8 cellular contexts compared by ENCODE assay signal in genomic region chr7:107169120-107170050, GRCh38. TPM values are rescaled to one million over a fixed set of nuclear protein-coding genes. Genes with fewer than 3 reads are reported as not detected.
DNase-seq lines count a peak whose midpoint lies in the region; ATAC-seq and TF ChIP-seq lines count a peak whose summit lies in the region.

No MANE protein-coding gene starts in this region.

- POLR2A ChIA-PET in T-cell (lab: Charles Lee) = interaction anchor here (0.6 to 3.7 kb wide), 36 partner anchors 11 to 1638 kb away, joined by 3 to 76 read pairs (median 5); partner anchors contain the start of genes CBLL1 (in 1 of the 2), NAMPT (in 1 of the 2) and RINT1 (in 1 of the 2)

- H4K12ac ChIP-seq in trophoblast cell (ENCODE audit: low read depth, low read length) = peak overlapping the region; percentile 44

- peak overlapping the region; percentile 93 to 98 (median 94) for H3K4me3 Mint-ChIP-seq in T-cell

- peak; percentile 25 for ATAC-seq in HG02759 (IDR thresholded peaks at IDR 0.05; ENCODE audit: unreplicated experiment)
- ATAC-seq in T-cell (replicated peaks in 1 of 4) = peak; percentile 2 to 8 (median 6)
- ATAC-seq in heart left ventricle = peak; percentile 70 to 84 (median 78)

- CTCF ChIA-PET in T-cell (lab: Charles Lee) = interaction anchor here (0.6 to 4.5 kb wide), 18 partner anchors 8 to 1009 kb away, joined by 3 to 101 read pairs (median 4); partner anchors contain the start of genes CCDC71L (in 1 of the 2) and PIK3CG (in 1 of the 2)

- intact Hi-C loops in adrenal gland (cut with DNase I) = no loop called here
- intact Hi-C loops in heart left ventricle (cut with DNase I) = loop anchor here in 1 of 10 donors (5.0 kb wide), 1 partner anchor 882 kb away; no protein-coding TSS in a partner anchor

- H2BK12ac ChIP-seq in trophoblast cell (ENCODE audit: low read length) = peak overlapping the region; percentile 71

- H2AFZ ChIP-seq in trophoblast cell (ENCODE audit: insufficient read depth, low read length, poor library complexity) = peak overlapping the region; percentile 86

- H3K4ac ChIP-seq in trophoblast cell (ENCODE audit: low read depth, low read length) = peak overlapping the region; percentile 92

- H3K9ac ChIP-seq in trophoblast cell (ENCODE audit: low read length) = peak overlapping the region; percentile 88

- peak overlapping the region; percentile 92 for H3K18ac ChIP-seq in trophoblast cell (ENCODE audit: low read length)

- TF ChIP-seq POLR2A in adrenal gland (IDR thresholded peaks at IDR 0.05) (peak; percentile 41 to 94), heart left ventricle (IDR thresholded peaks at IDR 0.05) (peak in 1 of 2 donors; percentile 49), tibial nerve (IDR thresholded peaks at IDR 0.05) (peak; percentile 67 to 88)

- H3K27me3 ChIP-seq in adrenal gland (no peaks in the 10 kb centered on the region), heart left ventricle (no peaks in the 10 kb centered on the region), trophoblast cell (ENCODE audit: insufficient read depth, low read length) (no peaks in the 10 kb centered on the region), tibial nerve (no peaks in the 10 kb centered on the region)

- H2BK5ac ChIP-seq in trophoblast cell (ENCODE audit: low read depth, low read length, poor library complexity) = peak overlapping the region; percentile 86

- H3K79me2 ChIP-seq in trophoblast cell (ENCODE audit: control insufficient read depth, insufficient read depth, low read length, poor library complexity) = peaks cover 5% of the 10 kb centered on the region

- peak overlapping the region; percentile 99 to 100 for H3K27ac Mint-ChIP-seq in T-cell

- peaks cover 26 to 45% of the 10 kb centered on the region in 2 donors for H3K4me1 ChIP-seq in adrenal gland (replicated peaks in 1 of 2)
- peaks cover 10 to 53% (median 39%) of the 10 kb centered on the region in 12 donors for H3K4me1 ChIP-seq in heart left ventricle
- H3K4me1 ChIP-seq in trophoblast cell (ENCODE audit: control insufficient read depth in 1 of 2, insufficient read depth in 2 of 2, low read length in 2 of 2) = peaks cover 0 to 1% of the 10 kb centered on the region in 2 experiments
- peaks cover 0 to 46% (median 35%) of the 10 kb centered on the region in 4 donors for H3K4me1 ChIP-seq in tibial nerve

- H3K4me1 Mint-ChIP-seq in T-cell = peaks cover 38 to 53% (median 46%) of the 10 kb centered on the region in 3 donors

- peaks cover 4% of the 10 kb centered on the region for H3K79me1 ChIP-seq in trophoblast cell (ENCODE audit: low read length)

- H3K27ac ChIP-seq in adrenal gland (peak overlapping the region; percentile 82 to 100 (median 99)), heart left ventricle (peak overlapping the region; percentile 85 to 99 (median 94)), trophoblast cell (ENCODE audit: low read depth, low read length) (peak overlapping the region; percentile 93), tibial nerve (peak overlapping the region; percentile 99 to 100 (median 100))

- no peak overlapping the region for H3K23ac ChIP-seq in trophoblast cell (ENCODE audit: low read length)

- H4K8ac ChIP-seq in trophoblast cell (ENCODE audit: low read depth, low read length) = peak overlapping the region; percentile 86

- H4K91ac ChIP-seq in trophoblast cell (ENCODE audit: low read depth, low read length) = peak overlapping the region; percentile 88

- peak overlapping the region; percentile 83 for H2BK120ac ChIP-seq in trophoblast cell (ENCODE audit: insufficient read depth, low read length, poor library complexity)

- TF ChIP-seq CTCF in adrenal gland (IDR thresholded peaks at IDR 0.05) (no peak), heart left ventricle (IDR thresholded peaks at IDR 0.05) (peak in 4 of 12 donors; percentile 18 to 32 (median 30)), tibial nerve (IDR thresholded peaks at IDR 0.05) (peak in 4 of 5 experiments; percentile 13 to 45 (median 18))

- peak overlapping the region; percentile 88 for H2AK5ac ChIP-seq in trophoblast cell (ENCODE audit: low read length)

- H3K4me3 ChIP-seq in adrenal gland = peak overlapping the region; percentile 34 to 94 (median 85)
- peak overlapping the region; percentile 73 to 98 (median 78) for H3K4me3 ChIP-seq in heart left ventricle
- peak overlapping the region; percentile 99 for H3K4me3 ChIP-seq in trophoblast cell (ENCODE audit: low read depth, low read length)
- H3K4me3 ChIP-seq in tibial nerve = peak overlapping the region; percentile 87 to 93 (median 90)

- no peaks in the 10 kb centered on the region for H3K9me3 Mint-ChIP-seq in T-cell

- DNase-seq in GM04503 (ENCODE audit: low read depth) = peak; percentile 85
- DNase-seq in NCI-H146 treated with DMSO at 0.1 percent for 48 hours (lab: John Stamatoyannopoulos, UW; ENCODE audit: unreplicated experiment) = peak; percentile 86
- DNase-seq in T-cell = peak; percentile 54 to 87 (median 78)
- DNase-seq in adrenal gland = peak; percentile 98 to 99 (median 99)
- DNase-seq in heart left ventricle = peak; percentile 96 to 98 (median 97)
- DNase-seq in trophoblast cell = peak; percentile 95 to 96
- peak; percentile 95 to 98 for DNase-seq in tibial nerve (ENCODE audit: low spot score in 2 of 2)

- peaks cover 2 to 5% of the 10 kb centered on the region in 2 donors for H3K27me3 Mint-ChIP-seq in T-cell

- WGBS in adrenal gland, 4 donors = 0 to 1% (median 0%) methylated on average over 17 to 73 of the region's 73 CpGs
- 0 to 1% (median 1%) methylated on average over 42 to 73 of the region's 73 CpGs for WGBS in heart left ventricle, 4 donors
- no CpG with 5 or more reads among the region's 73 CpGs for WGBS in trophoblast cell (ENCODE audit: extremely low coverage, insufficient coverage, insufficient read length)
- WGBS in tibial nerve, 2 donors = 0% methylated on average over 61 to 66 of the region's 73 CpGs

- peaks cover 10% of the 10 kb centered on the region for H3K36me3 Mint-ChIP-seq in T-cell

- no peaks in the 10 kb centered on the region for H3K9me3 ChIP-seq in adrenal gland (replicated peaks in 1 of 3)
- no peaks in the 10 kb centered on the region for H3K9me3 ChIP-seq in heart left ventricle
- no peaks in the 10 kb centered on the region for H3K9me3 ChIP-seq in trophoblast cell (ENCODE audit: insufficient read depth, low read depth, low read length)
- no peaks in the 10 kb centered on the region for H3K9me3 ChIP-seq in tibial nerve

- peak; percentile 85 to 96 for TF ChIP-seq EP300 in tibial nerve (IDR thresholded peaks at IDR 0.05)

- H3K4me2 ChIP-seq in trophoblast cell (ENCODE audit: low read length) = peak overlapping the region; percentile 94

- H3K14ac ChIP-seq in trophoblast cell (ENCODE audit: low read length) = peak overlapping the region; percentile 84

- H3K36me3 ChIP-seq in adrenal gland (replicated peaks in 1 of 2) (no peaks in the 10 kb centered on the region), heart left ventricle (peaks cover 0 to 5% (median 0%) of the 10 kb centered on the region in 9 donors), trophoblast cell (ENCODE audit: control insufficient read depth in 1 of 2, insufficient read depth in 2 of 2, low read length in 2 of 2) (no peaks in the 10 kb centered on the region), tibial nerve (no peaks in the 10 kb centered on the region)

RNA-seq across cellular contexts. Expression of gene HBP1, which starts 0.6 kb away (rescaled TPM):
- total RNA-seq in T-cell = 100 to 1,000 TPM in 2 of 5 donors, 10 to 100 TPM in 3; 78.6 to 211 (median 92.0) TPM
- 100 to 1,000 TPM in 4 of 8 donors, 10 to 100 TPM in 4; 43.9 to 158 (median 96.5) TPM for total RNA-seq in adrenal gland
- polyA plus RNA-seq in adrenal gland = 10 to 100 TPM; 36.2 to 76.2 (median 40.4) TPM
- 10 to 100 TPM; 41.3 to 98.4 (median 60.8) TPM for total RNA-seq in heart left ventricle
- polyA plus RNA-seq in heart left ventricle = 10 to 100 TPM; 21.4 to 38.6 TPM
- 57.3 and 66.9 TPM in 2 replicates for polyA plus RNA-seq in trophoblast cell (2013)
- 100 to 1,000 TPM in 3 of 4 donors, 10 to 100 TPM in 1; 78.9 to 157 (median 123) TPM for total RNA-seq in tibial nerve

Comparison
In these comparisons a context has a peak if more than half of its experiments do, and no peak if none do; other contexts are left out.
1. Peak in every context shown above with its lines: DNase-seq, ATAC-seq, H3K4me3 ChIP-seq and H3K27ac ChIP-seq.
2. ATAC-seq: peak in every context shown above with its lines; median percentile 78 in heart left ventricle; 25 in HG02759; 6 in T-cell.
3. CTCF ChIP-seq: peak in tibial nerve (4 of 5); none in adrenal gland (0 of 6).